Comparison of ENCODE assay signal across 8 cellular contexts in the genomic region with DNA sequence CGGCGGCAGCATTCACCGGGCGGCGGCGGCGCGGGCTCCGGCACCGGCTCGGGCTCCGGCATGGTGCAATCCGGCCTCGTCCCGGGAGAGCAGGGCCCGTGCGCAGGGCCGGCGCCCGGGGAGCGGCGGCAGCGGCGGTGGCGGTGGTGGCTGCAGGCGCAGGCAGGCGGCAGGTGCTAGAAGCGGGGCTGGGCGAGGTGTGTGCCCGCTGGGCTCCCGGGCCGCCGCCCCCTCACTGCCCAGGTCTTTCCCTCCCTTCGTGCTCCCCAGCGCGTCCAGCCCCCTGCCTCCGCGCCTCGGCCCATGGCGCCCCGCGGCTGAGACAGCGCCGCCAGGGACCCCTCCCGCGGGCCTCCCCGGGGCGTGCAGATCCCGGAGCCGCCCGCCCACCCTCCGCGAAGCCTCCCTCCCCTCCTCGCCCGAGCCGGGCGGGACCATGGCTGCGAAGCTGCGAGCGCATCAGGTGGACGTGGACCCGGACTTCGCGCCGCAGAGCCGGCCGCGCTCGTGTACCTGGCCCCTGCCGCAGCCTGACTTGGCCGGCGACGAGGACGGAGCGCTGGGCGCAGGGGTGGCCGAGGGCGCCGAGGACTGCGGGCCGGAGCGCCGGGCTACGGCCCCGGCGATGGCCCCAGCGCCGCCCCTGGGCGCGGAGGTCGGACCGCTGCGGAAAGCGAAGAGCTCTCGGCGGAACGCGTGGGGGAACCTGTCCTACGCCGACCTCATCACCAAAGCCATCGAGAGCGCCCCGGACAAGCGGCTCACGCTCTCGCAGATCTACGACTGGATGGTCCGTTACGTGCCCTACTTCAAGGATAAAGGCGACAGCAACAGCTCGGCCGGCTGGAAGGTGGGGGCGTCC. TPM values are rescaled to one million over a fixed set of nuclear protein-coding genes. Genes with fewer than 3 reads are reported as not detected.
DNase-seq lines count a peak whose midpoint lies in the region; ATAC-seq and TF ChIP-seq lines count a peak whose summit lies in the region.

No MANE protein-coding gene starts in this region.

- H3K27ac Mint-ChIP-seq in activated T-cell treated with anti-CD3 and anti-CD28 coated beads, Interleukin-2, amount 50 U/mL, for 24 hours = no peak overlapping the region
- no peak overlapping the region for H3K27ac Mint-ChIP-seq in nephron

- TF ChIP-seq CTCF in colonic mucosa (IDR thresholded peaks at IDR 0.05) (no peak), nephron (IDR thresholded peaks at IDR 0.05; ENCODE audit: unreplicated experiment in 3 of 3) (no peak)

- intact Hi-C loops in colonic mucosa (cut with DNase I) = no loop called here

- H3K4me1 ChIP-seq in NT2/D1 (ENCODE audit: insufficient read depth, insufficient read length) = peaks cover 52% of the 10 kb centered on the region
- peaks cover 20% of the 10 kb centered on the region for H3K4me1 ChIP-seq in colonic mucosa

- H3K4me3 Mint-ChIP-seq in activated T-cell treated with anti-CD3 and anti-CD28 coated beads, Interleukin-2, amount 50 U/mL, for 24 hours = peak overlapping the region; percentile 36
- peak overlapping the region; percentile 77 to 85 (median 78) for H3K4me3 Mint-ChIP-seq in nephron

- H3K9me3 Mint-ChIP-seq in activated T-cell treated with anti-CD3 and anti-CD28 coated beads, Interleukin-2, amount 50 U/mL, for 24 hours = no peaks in the 10 kb centered on the region
- no peaks in the 10 kb centered on the region for H3K9me3 Mint-ChIP-seq in nephron

- peak overlapping the region; percentile 54 for H3K4me3 ChIP-seq in NT2/D1 (ENCODE audit: insufficient read length, low read depth)
- peak overlapping the region; percentile 70 for H3K4me3 ChIP-seq in colonic mucosa

- H3K36me3 Mint-ChIP-seq in activated T-cell treated with anti-CD3 and anti-CD28 coated beads, Interleukin-2, amount 50 U/mL, for 24 hours (ENCODE audit: low read depth) = no peaks in the 10 kb centered on the region
- H3K36me3 Mint-ChIP-seq in nephron (ENCODE audit: low read depth) = no peaks in the 10 kb centered on the region

- H3K9me3 ChIP-seq in NT2/D1 (ENCODE audit: insufficient read depth, low read length) = no peaks in the 10 kb centered on the region
- H3K9me3 ChIP-seq in colonic mucosa = no peaks in the 10 kb centered on the region

- peak overlapping the region; percentile 76 for H3K9ac ChIP-seq in NT2/D1 (ENCODE audit: insufficient read length, low read depth)
- peak overlapping the region in 1 of 2 donors; percentile 78 for H3K9ac ChIP-seq in colonic mucosa (ENCODE audit: low read depth in 2 of 2, low read length in 2 of 2)

- H3K27me3 ChIP-seq in NT2/D1 (ENCODE audit: insufficient read depth, insufficient read length) (peaks cover 80% of the 10 kb centered on the region), colonic mucosa (peaks cover 28% of the 10 kb centered on the region)

- H3K27ac ChIP-seq in colonic mucosa = no peak overlapping the region

- peaks cover 22% of the 10 kb centered on the region for H3K4me1 Mint-ChIP-seq in activated T-cell treated with anti-CD3 and anti-CD28 coated beads, Interleukin-2, amount 50 U/mL, for 24 hours (ENCODE audit: low read depth)
- peaks cover 60% of the 10 kb centered on the region for H3K4me1 Mint-ChIP-seq in nephron

- H3K36me3 ChIP-seq in NT2/D1 (ENCODE audit: insufficient read depth, insufficient read length, low read length) = no peaks in the 10 kb centered on the region
- H3K36me3 ChIP-seq in colonic mucosa = no peaks in the 10 kb centered on the region

- ATAC-seq in HG02588 (IDR thresholded peaks at IDR 0.05; ENCODE audit: unreplicated experiment) = peak; percentile 3

- peaks cover 44% of the 10 kb centered on the region for H3K27me3 Mint-ChIP-seq in activated T-cell treated with anti-CD3 and anti-CD28 coated beads, Interleukin-2, amount 50 U/mL, for 24 hours
- H3K27me3 Mint-ChIP-seq in nephron (ENCODE audit: low read depth) = peaks cover 17% of the 10 kb centered on the region

- DNase-seq in activated T-cell treated with anti-CD3 and anti-CD28 coated beads, Interleukin-2, amount 50 U/mL, for 24 hours = peak; percentile 61
- DNase-seq in activated T-cell treated with anti-CD3 and anti-CD28 coated beads for 4 hours (no peak), NT2/D1 (ENCODE audit: low read depth, low spot score) (no peak), colonic mucosa (peak; percentile 34), SKM-1 treated with dmso at 0.1 percent for 144 hours (lab: John Stamatoyannopoulos, UW; ENCODE audit: unreplicated experiment) (no peak), H4 (ENCODE audit: low spot score) (no peak)

RNA-seq across cellular contexts. Expression of gene FOXO6, which starts 0.5 kb away (rescaled TPM):
- total RNA-seq in colonic mucosa = under 1 TPM; 0.56 to 0.59 TPM
- total RNA-seq in H4 (2014; rRNA removed; shearing (Covaris generic)) = 0.35 and 0.45 TPM in 2 replicates

Comparison
In these comparisons a context has a peak if more than half of its experiments do, and no peak if none do; other contexts are left out.
1. DNase-seq: peak in activated T-cell treated with anti-CD3 and anti-CD28 coated beads, Interleukin-2, amount 50 U/mL, for 24 hours (single experiment) and colonic mucosa (single experiment); none in activated T-cell treated with anti-CD3 and anti-CD28 coated beads for 4 hours (single experiment), NT2/D1 (single experiment), SKM-1 treated with dmso at 0.1 percent for 144 hours (single experiment) and H4 (single experiment).